In genomic region chr11:83070044-83070877, GRCh38 we compare ENCODE assay signal across 8 cellular contexts. TPM values are rescaled to one million over a fixed set of nuclear protein-coding genes. Genes with fewer than 3 reads are reported as not detected.
DNase-seq lines count a peak whose midpoint lies in the region; ATAC-seq and TF ChIP-seq lines count a peak whose summit lies in the region.

No MANE protein-coding gene starts in this region.

- no peak overlapping the region; the same call in 1 of the 2 replicates for H3K27ac ChIP-seq in WERI-Rb-1
- H3K27ac ChIP-seq in hepatocyte: peak overlapping the region; percentile 81
- peak overlapping the region in 4 of 5 donors; percentile 94 to 97 (median 95) for H3K27ac ChIP-seq in stomach

- peaks cover 38% of the 10 kb centered on the region for H3K4me1 Mint-ChIP-seq in activated CD8-positive, alpha-beta memory T cell treated with anti-CD3 and anti-CD28 coated beads, Interleukin-2, amount 10 ng/mL, durations not matched to agents 7 days and 5 days

- peak overlapping the region; percentile 69 for H3K27ac Mint-ChIP-seq in activated CD8-positive, alpha-beta memory T cell treated with anti-CD3 and anti-CD28 coated beads, Interleukin-2, amount 10 ng/mL, durations not matched to agents 7 days and 5 days

- no peak for TF ChIP-seq EP300 in stomach (IDR thresholded peaks at IDR 0.05)

- no peaks in the 10 kb centered on the region for H3K27me3 Mint-ChIP-seq in activated CD8-positive, alpha-beta memory T cell treated with anti-CD3 and anti-CD28 coated beads, Interleukin-2, amount 10 ng/mL, durations not matched to agents 7 days and 5 days

- whole genome bisulfite sequencing in hepatocyte (ENCODE audit: low lambda C conversion rate, missing lambda C conversion rate): 14% methylated on average over 7 of the region's 7 CpGs
- WGBS in stomach, 5 donors: 20 to 22% (median 21%) methylated on average over 7 of the region's 7 CpGs

- peak overlapping the region; percentile 95 for H3K4me2 ChIP-seq in hepatocyte

- no peaks in the 10 kb centered on the region for H3K9me2 ChIP-seq in hepatocyte (replicated peaks; ENCODE audit: insufficient read depth)

- peaks cover 5% of the 10 kb centered on the region for H4K20me1 ChIP-seq in hepatocyte (ENCODE audit: insufficient read depth, poor library complexity, severe bottlenecking)

- H3K36me3 Mint-ChIP-seq in activated CD8-positive, alpha-beta memory T cell treated with anti-CD3 and anti-CD28 coated beads, Interleukin-2, amount 10 ng/mL, durations not matched to agents 7 days and 5 days: peaks cover 23% of the 10 kb centered on the region

- CTCF ChIA-PET in activated CD8-positive, alpha-beta memory T cell treated with anti-CD3 and anti-CD28 coated beads, Interleukin-2, amount 10 ng/mL, durations not matched to agents 7 days and 5 days (lab: Charles Lee): interaction anchor here (0.8 to 1.8 kb wide), 5 partner anchors 11 to 169 kb away, joined by 3 to 6 read pairs (median 4); partner anchors contain the start of genes DDIAS and PCF11

- H3K9me3 ChIP-seq in WERI-Rb-1 (ENCODE audit: severe bottlenecking) (no peaks in the 10 kb centered on the region), hepatocyte (ENCODE audit: low read depth) (no peaks in the 10 kb centered on the region), stomach (no peaks in the 10 kb centered on the region)

- H3K79me2 ChIP-seq in hepatocyte: peaks cover 73% of the 10 kb centered on the region

- intact Hi-C loops in stomach (cut with DNase I; ENCODE audit: low total_unique reads): loop anchor here (10.0 kb wide), 1 partner anchor 85 kb away; the partner anchor contains the start of gene PCF11

- H3K27me3 ChIP-seq in WERI-Rb-1 (ENCODE audit: insufficient read depth, low read depth, severe bottlenecking): no peaks in the 10 kb centered on the region
- H3K27me3 ChIP-seq in hepatocyte: no peaks in the 10 kb centered on the region
- no peaks in the 10 kb centered on the region for H3K27me3 ChIP-seq in stomach

- peak overlapping the region; percentile 41 for H2AFZ ChIP-seq in hepatocyte

- DNase-seq in activated CD8-positive, alpha-beta memory T cell treated with anti-CD3 and anti-CD28 coated beads, Interleukin-2, amount 10 ng/mL, durations not matched to agents 7 days and 5 days: no peak
- no peak for DNase-seq in activated CD8-positive, alpha-beta memory T cell treated with anti-CD3 and anti-CD28 coated beads, Interleukin-2, amount 50 U/mL, for 4 hours
- no peak for DNase-seq in WERI-Rb-1
- DNase-seq in hepatocyte (ENCODE audit: low spot score): peak; percentile 23
- no peak for DNase-seq in stomach
- no peak for DNase-seq in epidermal melanocyte (ENCODE audit: insufficient read length, low spot score)

- H3K9me3 Mint-ChIP-seq in activated CD8-positive, alpha-beta memory T cell treated with anti-CD3 and anti-CD28 coated beads, Interleukin-2, amount 10 ng/mL, durations not matched to agents 7 days and 5 days (ENCODE audit: low read depth): no peaks in the 10 kb centered on the region

- peaks cover 25% of the 10 kb centered on the region for H3K4me1 ChIP-seq in hepatocyte (ENCODE audit: insufficient read depth)
- peaks cover 14 to 63% (median 38%) of the 10 kb centered on the region in 4 donors for H3K4me1 ChIP-seq in stomach

- peaks cover 24% of the 10 kb centered on the region for H3K36me3 ChIP-seq in WERI-Rb-1
- H3K36me3 ChIP-seq in hepatocyte (replicated peaks; ENCODE audit: insufficient read depth, low read depth): no peaks in the 10 kb centered on the region
- peaks cover 0 to 15% (median 7%) of the 10 kb centered on the region in 4 donors for H3K36me3 ChIP-seq in stomach

- no peak for ATAC-seq in activated CD8-positive, alpha-beta memory T cell treated with anti-CD3 and anti-CD28 coated beads, Interleukin-2, amount 10 ng/mL, durations not matched to agents 7 days and 5 days
- no peak for ATAC-seq in HG02571 (IDR thresholded peaks at IDR 0.05; ENCODE audit: unreplicated experiment)
- no peak for ATAC-seq in HG03520 (IDR thresholded peaks at IDR 0.05; ENCODE audit: unreplicated experiment)

- no peak for TF ChIP-seq POLR2A in stomach (IDR thresholded peaks at IDR 0.05)

- TF ChIP-seq CTCF in WERI-Rb-1 (IDR thresholded peaks at IDR 0.05; ENCODE audit: low read depth, low read length) (no peak), hepatocyte (IDR thresholded peaks at IDR 0.05; ENCODE audit: poor library complexity) (no peak), stomach (IDR thresholded peaks at IDR 0.05) (no peak)

- H3K4me3 ChIP-seq in WERI-Rb-1 (ENCODE audit: low read depth, low read length) (peak overlapping the region; percentile 93), hepatocyte (peak overlapping the region; percentile 10), stomach (peak overlapping the region; percentile 62 to 79 (median 68))

- H3K4me3 Mint-ChIP-seq in activated CD8-positive, alpha-beta memory T cell treated with anti-CD3 and anti-CD28 coated beads, Interleukin-2, amount 10 ng/mL, durations not matched to agents 7 days and 5 days: no peak overlapping the region

RNA-seq across cellular contexts. Expression of gene RAB30, which starts 1.4 kb away (rescaled TPM):
- 1 to 10 TPM; 7.0 to 7.7 TPM for total RNA-seq in activated CD8-positive, alpha-beta memory T cell treated with anti-CD3 and anti-CD28 coated beads, Interleukin-2, amount 10 ng/mL, durations not matched to agents 7 days and 5 days
- total RNA-seq in hepatocyte (10.2 and 10.5 TPM in 2 replicates), stomach (10 to 100 TPM in 1 of 5 donors, 1 to 10 TPM in 3, under 1 TPM in 1; 0.29 to 14.0 (median 3.9) TPM)
- polyA plus RNA-seq in hepatocyte (2.5 and 2.6 TPM in 2 replicates), stomach (1 to 10 TPM; 1.5 to 5.3 (median 2.2) TPM)

Comparison
In these comparisons a context has a peak if more than half of its experiments do, and no peak if none do; other contexts are left out.
1. H3K4me3 ChIP-seq: peak in every context shown above with its lines; median percentile 93 in WERI-Rb-1; 68 in stomach; 10 in hepatocyte.